ENCODE assay signal across 1 cellular context in the genomic region with DNA sequence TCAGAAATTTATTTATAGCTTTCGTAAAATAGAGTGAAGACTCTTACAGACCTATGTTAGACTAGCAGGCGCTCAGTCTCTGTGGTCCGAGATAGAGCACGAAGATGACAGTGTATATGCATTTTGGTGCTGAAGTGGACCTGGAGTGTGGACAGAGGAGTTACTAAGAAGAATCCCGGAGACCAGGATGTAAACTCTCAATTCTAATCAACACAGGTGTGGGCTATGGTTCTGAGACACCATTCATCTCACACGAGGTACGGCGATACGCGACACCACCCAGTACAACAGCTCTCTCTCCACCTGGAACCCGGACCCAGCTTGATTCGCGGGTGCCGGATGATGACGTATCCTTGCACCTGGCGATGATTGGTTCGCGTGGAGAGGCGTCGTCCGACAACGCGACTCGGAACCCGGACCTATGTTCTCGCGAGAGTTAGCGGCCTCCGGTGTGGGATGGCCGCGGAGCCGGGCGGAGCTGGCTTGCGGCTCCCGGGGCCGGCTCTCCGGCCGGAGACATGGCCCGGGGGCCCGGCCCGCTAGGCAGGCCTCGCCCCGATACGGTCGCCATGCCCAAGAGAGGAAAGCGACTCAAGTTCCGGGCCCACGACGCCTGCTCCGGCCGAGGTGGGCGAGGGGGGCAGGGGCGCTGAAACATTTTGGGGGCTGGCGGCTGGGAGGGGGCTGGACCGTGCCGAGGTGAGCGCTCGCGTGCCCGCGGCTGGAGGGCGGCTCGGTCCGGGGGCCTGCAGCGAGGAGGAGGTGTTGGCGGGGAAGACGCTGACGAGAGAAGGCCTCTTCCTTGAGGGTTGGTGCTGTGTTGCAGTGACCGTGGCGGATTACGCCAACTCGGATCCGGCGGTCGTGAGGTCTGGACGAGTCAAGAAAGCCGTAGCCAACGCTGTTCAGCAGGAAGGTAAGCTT.
TF ChIP-seq lines count a peak whose summit lies in the region.

A gene with protein sequence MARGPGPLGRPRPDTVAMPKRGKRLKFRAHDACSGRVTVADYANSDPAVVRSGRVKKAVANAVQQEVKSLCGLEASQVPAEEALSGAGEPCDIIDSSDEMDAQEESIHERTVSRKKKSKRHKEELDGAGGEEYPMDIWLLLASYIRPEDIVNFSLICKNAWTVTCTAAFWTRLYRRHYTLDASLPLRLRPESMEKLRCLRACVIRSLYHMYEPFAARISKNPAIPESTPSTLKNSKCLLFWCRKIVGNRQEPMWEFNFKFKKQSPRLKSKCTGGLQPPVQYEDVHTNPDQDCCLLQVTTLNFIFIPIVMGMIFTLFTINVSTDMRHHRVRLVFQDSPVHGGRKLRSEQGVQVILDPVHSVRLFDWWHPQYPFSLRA (plus strand): TSS at position 427 of the 924 bp plus-strand sequence. CDS start 92 bp downstream, at position 519.

TF ChIP-seq in K562, 482 proteins besides CTCF, POLR2A, EP300 and RAD21 (continued from another document and continues in another):
- TF ChIP-seq, protein P1, sequence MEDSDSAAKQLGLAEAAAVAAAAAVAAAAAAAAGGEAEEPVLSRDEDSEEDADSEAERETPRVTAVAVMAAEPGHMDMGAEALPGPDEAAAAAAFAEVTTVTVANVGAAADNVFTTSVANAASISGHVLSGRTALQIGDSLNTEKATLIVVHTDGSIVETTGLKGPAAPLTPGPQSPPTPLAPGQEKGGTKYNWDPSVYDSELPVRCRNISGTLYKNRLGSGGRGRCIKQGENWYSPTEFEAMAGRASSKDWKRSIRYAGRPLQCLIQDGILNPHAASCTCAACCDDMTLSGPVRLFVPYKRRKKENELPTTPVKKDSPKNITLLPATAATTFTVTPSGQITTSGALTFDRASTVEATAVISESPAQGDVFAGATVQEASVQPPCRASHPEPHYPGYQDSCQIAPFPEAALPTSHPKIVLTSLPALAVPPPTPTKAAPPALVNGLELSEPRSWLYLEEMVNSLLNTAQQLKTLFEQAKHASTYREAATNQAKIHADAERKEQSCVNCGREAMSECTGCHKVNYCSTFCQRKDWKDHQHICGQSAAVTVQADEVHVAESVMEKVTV (CRISPR knock-in tag; IDR thresholded peaks at IDR 0.05), result peak; percentile 23; the same call in 1 of the 2 replicates
- TF ChIP-seq MED1 (CRISPR knock-in tag; IDR thresholded peaks at IDR 0.05; ENCODE audit: borderline replicate concordance), result no peak
- peak in 1 of 2 experiments; percentile 84; a peak in 1 of 4 replicates for TF ChIP-seq CSDE1 (IDR thresholded peaks at IDR 0.05)
- TF ChIP-seq, protein P2, sequence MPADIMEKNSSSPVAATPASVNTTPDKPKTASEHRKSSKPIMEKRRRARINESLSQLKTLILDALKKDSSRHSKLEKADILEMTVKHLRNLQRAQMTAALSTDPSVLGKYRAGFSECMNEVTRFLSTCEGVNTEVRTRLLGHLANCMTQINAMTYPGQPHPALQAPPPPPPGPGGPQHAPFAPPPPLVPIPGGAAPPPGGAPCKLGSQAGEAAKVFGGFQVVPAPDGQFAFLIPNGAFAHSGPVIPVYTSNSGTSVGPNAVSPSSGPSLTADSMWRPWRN (IDR thresholded peaks at IDR 0.05; ENCODE audit: low read depth), result peak; percentile 30; the same call in 1 of the 2 replicates
- TF ChIP-seq SP1 (CRISPR knock-in tag; IDR thresholded peaks at IDR 0.05), result no peak; the same call in 1 of the 2 replicates
- TF ChIP-seq, protein P3, sequence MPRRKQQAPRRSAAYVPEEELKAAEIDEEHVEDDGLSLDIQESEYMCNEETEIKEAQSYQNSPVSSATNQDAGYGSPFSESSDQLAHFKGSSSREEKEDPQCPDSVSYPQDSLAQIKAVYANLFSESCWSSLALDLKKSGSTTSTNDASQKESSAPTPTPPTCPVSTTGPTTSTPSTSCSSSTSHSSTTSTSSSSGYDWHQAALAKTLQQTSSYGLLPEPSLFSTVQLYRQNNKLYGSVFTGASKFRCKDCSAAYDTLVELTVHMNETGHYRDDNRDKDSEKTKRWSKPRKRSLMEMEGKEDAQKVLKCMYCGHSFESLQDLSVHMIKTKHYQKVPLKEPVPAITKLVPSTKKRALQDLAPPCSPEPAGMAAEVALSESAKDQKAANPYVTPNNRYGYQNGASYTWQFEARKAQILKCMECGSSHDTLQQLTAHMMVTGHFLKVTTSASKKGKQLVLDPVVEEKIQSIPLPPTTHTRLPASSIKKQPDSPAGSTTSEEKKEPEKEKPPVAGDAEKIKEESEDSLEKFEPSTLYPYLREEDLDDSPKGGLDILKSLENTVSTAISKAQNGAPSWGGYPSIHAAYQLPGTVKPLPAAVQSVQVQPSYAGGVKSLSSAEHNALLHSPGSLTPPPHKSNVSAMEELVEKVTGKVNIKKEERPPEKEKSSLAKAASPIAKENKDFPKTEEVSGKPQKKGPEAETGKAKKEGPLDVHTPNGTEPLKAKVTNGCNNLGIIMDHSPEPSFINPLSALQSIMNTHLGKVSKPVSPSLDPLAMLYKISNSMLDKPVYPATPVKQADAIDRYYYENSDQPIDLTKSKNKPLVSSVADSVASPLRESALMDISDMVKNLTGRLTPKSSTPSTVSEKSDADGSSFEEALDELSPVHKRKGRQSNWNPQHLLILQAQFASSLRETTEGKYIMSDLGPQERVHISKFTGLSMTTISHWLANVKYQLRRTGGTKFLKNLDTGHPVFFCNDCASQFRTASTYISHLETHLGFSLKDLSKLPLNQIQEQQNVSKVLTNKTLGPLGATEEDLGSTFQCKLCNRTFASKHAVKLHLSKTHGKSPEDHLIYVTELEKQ (CRISPR knock-in tag; IDR thresholded peaks at IDR 0.05), result peak; percentile 23; the same call in 1 of the 2 replicates
- no peak for TF ChIP-seq ZNF354B (CRISPR knock-in tag; IDR thresholded peaks at IDR 0.05)
- TF ChIP-seq TGIF2 (CRISPR knock-in tag; IDR thresholded peaks at IDR 0.05), result no peak
- TF ChIP-seq EP400 (IDR thresholded peaks at IDR 0.05), result peak; percentile 96
- peak; percentile 70 for TF ChIP-seq ZNF644 (tag; IDR thresholded peaks at IDR 0.05; ENCODE audit: low read depth)
- peak; percentile 83; the same call in 1 of the 2 replicates for TF ChIP-seq DIDO1 (tag; IDR thresholded peaks at IDR 0.05; ENCODE audit: low read depth)
- TF ChIP-seq, protein P4, sequence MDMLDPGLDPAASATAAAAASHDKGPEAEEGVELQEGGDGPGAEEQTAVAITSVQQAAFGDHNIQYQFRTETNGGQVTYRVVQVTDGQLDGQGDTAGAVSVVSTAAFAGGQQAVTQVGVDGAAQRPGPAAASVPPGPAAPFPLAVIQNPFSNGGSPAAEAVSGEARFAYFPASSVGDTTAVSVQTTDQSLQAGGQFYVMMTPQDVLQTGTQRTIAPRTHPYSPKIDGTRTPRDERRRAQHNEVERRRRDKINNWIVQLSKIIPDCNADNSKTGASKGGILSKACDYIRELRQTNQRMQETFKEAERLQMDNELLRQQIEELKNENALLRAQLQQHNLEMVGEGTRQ (CRISPR knock-in tag; IDR thresholded peaks at IDR 0.05), result no peak
- no peak for TF ChIP-seq SRSF3 (IDR thresholded peaks at IDR 0.05; ENCODE audit: insufficient read depth, low read length)
- TF ChIP-seq YBX1 (IDR thresholded peaks at IDR 0.05), result no peak
- TF ChIP-seq, protein P5, sequence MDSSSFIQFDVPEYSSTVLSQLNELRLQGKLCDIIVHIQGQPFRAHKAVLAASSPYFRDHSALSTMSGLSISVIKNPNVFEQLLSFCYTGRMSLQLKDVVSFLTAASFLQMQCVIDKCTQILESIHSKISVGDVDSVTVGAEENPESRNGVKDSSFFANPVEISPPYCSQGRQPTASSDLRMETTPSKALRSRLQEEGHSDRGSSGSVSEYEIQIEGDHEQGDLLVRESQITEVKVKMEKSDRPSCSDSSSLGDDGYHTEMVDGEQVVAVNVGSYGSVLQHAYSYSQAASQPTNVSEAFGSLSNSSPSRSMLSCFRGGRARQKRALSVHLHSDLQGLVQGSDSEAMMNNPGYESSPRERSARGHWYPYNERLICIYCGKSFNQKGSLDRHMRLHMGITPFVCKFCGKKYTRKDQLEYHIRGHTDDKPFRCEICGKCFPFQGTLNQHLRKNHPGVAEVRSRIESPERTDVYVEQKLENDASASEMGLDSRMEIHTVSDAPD (CRISPR knock-in tag; IDR thresholded peaks at IDR 0.05), result no peak
- no peak for TF ChIP-seq ZNF561 (CRISPR knock-in tag; conservative IDR thresholded peaks at IDR 0.05)
- 0 out of 2 replicates have a peak, but pooled peaks have one; percentile 20 for TF ChIP-seq PHF21A (IDR thresholded peaks at IDR 0.05; ENCODE audit: borderline replicate concordance, low read depth)
- TF ChIP-seq, protein P6, sequence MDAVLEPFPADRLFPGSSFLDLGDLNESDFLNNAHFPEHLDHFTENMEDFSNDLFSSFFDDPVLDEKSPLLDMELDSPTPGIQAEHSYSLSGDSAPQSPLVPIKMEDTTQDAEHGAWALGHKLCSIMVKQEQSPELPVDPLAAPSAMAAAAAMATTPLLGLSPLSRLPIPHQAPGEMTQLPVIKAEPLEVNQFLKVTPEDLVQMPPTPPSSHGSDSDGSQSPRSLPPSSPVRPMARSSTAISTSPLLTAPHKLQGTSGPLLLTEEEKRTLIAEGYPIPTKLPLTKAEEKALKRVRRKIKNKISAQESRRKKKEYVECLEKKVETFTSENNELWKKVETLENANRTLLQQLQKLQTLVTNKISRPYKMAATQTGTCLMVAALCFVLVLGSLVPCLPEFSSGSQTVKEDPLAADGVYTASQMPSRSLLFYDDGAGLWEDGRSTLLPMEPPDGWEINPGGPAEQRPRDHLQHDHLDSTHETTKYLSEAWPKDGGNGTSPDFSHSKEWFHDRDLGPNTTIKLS (IDR thresholded peaks at IDR 0.05; ENCODE audit: borderline replicate concordance, low read depth), result peak; percentile 84
- TF ChIP-seq, protein P7, sequence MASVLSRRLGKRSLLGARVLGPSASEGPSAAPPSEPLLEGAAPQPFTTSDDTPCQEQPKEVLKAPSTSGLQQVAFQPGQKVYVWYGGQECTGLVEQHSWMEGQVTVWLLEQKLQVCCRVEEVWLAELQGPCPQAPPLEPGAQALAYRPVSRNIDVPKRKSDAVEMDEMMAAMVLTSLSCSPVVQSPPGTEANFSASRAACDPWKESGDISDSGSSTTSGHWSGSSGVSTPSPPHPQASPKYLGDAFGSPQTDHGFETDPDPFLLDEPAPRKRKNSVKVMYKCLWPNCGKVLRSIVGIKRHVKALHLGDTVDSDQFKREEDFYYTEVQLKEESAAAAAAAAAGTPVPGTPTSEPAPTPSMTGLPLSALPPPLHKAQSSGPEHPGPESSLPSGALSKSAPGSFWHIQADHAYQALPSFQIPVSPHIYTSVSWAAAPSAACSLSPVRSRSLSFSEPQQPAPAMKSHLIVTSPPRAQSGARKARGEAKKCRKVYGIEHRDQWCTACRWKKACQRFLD (CRISPR knock-in tag; IDR thresholded peaks at IDR 0.05), result peak; percentile 91; the same call in 1 of the 2 replicates
- TF ChIP-seq, protein P8, sequence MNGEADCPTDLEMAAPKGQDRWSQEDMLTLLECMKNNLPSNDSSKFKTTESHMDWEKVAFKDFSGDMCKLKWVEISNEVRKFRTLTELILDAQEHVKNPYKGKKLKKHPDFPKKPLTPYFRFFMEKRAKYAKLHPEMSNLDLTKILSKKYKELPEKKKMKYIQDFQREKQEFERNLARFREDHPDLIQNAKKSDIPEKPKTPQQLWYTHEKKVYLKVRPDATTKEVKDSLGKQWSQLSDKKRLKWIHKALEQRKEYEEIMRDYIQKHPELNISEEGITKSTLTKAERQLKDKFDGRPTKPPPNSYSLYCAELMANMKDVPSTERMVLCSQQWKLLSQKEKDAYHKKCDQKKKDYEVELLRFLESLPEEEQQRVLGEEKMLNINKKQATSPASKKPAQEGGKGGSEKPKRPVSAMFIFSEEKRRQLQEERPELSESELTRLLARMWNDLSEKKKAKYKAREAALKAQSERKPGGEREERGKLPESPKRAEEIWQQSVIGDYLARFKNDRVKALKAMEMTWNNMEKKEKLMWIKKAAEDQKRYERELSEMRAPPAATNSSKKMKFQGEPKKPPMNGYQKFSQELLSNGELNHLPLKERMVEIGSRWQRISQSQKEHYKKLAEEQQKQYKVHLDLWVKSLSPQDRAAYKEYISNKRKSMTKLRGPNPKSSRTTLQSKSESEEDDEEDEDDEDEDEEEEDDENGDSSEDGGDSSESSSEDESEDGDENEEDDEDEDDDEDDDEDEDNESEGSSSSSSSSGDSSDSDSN (IDR thresholded peaks at IDR 0.05; ENCODE audit: borderline replicate concordance in 1 of 2, low read depth in 2 of 2, low read length in 2 of 2), result peak; percentile 69 to 89; a peak in 3 of 4 replicates
- peak in 1 of 2 experiments; percentile 80; a peak in 1 of 4 replicates for TF ChIP-seq NONO (IDR thresholded peaks at IDR 0.05; ENCODE audit: low read depth in 2 of 2, low read length in 1 of 2)
- no peak for TF ChIP-seq ZNF3 (CRISPR knock-in tag; IDR thresholded peaks at IDR 0.05)
- TF ChIP-seq, protein P9, sequence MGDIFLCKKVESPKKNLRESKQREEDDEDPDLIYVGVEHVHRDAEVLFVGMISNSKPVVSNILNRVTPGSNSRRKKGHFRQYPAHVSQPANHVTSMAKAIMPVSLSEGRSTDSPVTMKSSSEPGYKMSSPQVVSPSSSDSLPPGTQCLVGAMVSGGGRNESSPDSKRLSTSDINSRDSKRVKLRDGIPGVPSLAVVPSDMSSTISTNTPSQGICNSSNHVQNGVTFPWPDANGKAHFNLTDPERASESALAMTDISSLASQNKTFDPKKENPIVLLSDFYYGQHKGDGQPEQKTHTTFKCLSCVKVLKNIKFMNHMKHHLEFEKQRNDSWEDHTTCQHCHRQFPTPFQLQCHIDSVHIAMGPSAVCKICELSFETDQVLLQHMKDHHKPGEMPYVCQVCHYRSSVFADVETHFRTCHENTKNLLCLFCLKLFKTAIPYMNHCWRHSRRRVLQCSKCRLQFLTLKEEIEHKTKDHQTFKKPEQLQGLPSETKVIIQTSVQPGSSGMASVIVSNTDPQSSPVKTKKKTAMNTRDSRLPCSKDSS (IDR thresholded peaks at IDR 0.05; ENCODE audit: low read depth, partially characterized antibody), result no peak
- TF ChIP-seq ERF (CRISPR knock-in tag; IDR thresholded peaks at IDR 0.05), result 0 out of 2 replicates have a peak, but pooled peaks have one; percentile 62
- no peak for TF ChIP-seq ZNF282 (CRISPR knock-in tag; IDR thresholded peaks at IDR 0.05)
- no peak for TF ChIP-seq JUNB (CRISPR knock-in tag; conservative IDR thresholded peaks at IDR 0.05)
- TF ChIP-seq, protein P10, sequence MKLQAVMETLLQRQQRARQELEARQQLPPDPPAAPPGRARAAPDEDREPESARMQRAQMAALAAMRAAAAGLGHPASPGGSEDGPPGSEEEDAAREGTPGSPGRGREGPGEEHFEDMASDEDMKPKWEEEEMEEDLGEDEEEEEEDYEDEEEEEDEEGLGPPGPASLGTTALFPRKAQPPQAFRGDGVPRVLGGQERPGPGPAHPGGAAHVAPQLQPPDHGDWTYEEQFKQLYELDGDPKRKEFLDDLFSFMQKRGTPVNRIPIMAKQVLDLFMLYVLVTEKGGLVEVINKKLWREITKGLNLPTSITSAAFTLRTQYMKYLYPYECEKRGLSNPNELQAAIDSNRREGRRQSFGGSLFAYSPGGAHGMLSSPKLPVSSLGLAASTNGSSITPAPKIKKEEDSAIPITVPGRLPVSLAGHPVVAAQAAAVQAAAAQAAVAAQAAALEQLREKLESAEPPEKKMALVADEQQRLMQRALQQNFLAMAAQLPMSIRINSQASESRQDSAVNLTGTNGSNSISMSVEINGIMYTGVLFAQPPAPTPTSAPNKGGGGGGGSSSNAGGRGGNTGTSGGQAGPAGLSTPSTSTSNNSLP (IDR thresholded peaks at IDR 0.05; ENCODE audit: borderline replicate concordance, low read depth, low read length), result no peak
